ENCODE assay signal across 22 cellular contexts in the genomic region with DNA sequence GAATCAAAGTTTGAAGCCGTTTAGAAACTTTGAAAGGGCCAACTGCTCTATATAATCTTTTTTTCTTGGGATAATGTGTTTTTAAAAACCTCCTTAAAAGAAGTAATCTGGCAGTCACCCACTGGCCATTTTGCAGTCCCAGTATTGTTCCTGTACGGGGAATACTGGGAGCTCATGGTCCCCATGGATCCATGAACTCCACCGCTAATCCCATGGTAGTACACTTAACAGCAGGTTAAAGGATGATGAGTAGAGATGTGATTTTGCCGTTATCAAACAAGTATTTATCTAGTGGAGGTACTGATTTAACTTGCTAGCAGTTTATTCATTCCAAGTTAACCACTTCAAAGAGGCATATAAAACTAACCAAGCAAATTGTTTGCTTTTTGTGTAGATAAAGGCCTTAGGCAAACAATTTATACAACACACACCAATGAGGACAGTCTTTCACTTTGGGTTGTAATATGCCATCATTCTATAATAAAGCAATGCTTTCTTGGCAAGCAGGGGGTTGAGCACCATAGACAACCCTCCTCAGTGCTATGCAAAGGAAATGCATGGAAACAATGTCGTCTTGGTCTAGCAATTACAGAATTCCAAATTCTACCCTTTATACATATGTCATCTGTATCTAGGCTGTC. TPM values are rescaled to one million over a fixed set of nuclear protein-coding genes. Genes with fewer than 3 reads are reported as not detected.
DNase-seq lines count a peak whose midpoint lies in the region; ATAC-seq, FAIRE-seq and TF ChIP-seq lines count a peak whose summit lies in the region.
"Had no signal": no experiment of that assay in that cellular context is flagged by ENCODE, and none has a peak within 500 bp of the region (broad histone marks: within the 10 kb centered on the region; RNA-seq: fewer than 3 reads in every experiment).

No MANE protein-coding gene starts in this region.

- no peak overlapping the region for H2BK15ac ChIP-seq in mesenchymal stem cell (ENCODE audit: low read depth, poor library complexity, severe bottlenecking)

- H2AK5ac ChIP-seq in mesenchymal stem cell (ENCODE audit: low read length, severe bottlenecking): no peak overlapping the region

- no peak overlapping the region for H3K23ac ChIP-seq in mesenchymal stem cell (ENCODE audit: low read length in 2 of 2)

- in situ Hi-C loops in SK-MEL-5 (cut with HindIII; ENCODE audit: low pct_unique_long_range_greater_than_20kb, low sequenced_read_pairs): no loop called here

- H3K27me3 ChIP-seq in mesenchymal stem cell (ENCODE audit: control insufficient read depth in 1 of 2, insufficient read depth in 1 of 2, low read length in 2 of 2) (no peaks in the 10 kb centered on the region), MM.1S (replicated peaks; ENCODE audit: insufficient read depth, low read length) (no peaks in the 10 kb centered on the region), gastroesophageal sphincter (no peaks in the 10 kb centered on the region)
- H3K27me3 ChIP-seq: ovary had no signal

- H3K27ac ChIP-seq in A549 (peak overlapping the region; percentile 43 to 74; a peak in 5 of 6 replicates), mesenchymal stem cell (ENCODE audit: low read length, poor library complexity, severe bottlenecking) (no peak overlapping the region), MM.1S (ENCODE audit: low read length) (no peak overlapping the region), gastroesophageal sphincter (peak overlapping the region in 2 of 4 donors; percentile 18 to 38)
- H3K27ac ChIP-seq: C4-2B, HL-60 had no signal

- POLR2A ChIA-PET in A549 (lab: Yijun Ruan, JAX): no interaction called here

- no peak overlapping the region for H4K91ac ChIP-seq in mesenchymal stem cell (ENCODE audit: low read length)

- H2AFZ ChIP-seq in mesenchymal stem cell (ENCODE audit: low read depth, low read length) (no peak overlapping the region), MM.1S (ENCODE audit: low read length) (no peak overlapping the region)

- FAIRE-seq in A549 (lab: Jason Lieb, UNC): peak; percentile 13
- FAIRE-seq in HTR-8/SVneo (lab: Jason Lieb, UNC): peak; percentile 77
- FAIRE-seq: H1, urothelium cell line had no signal

- peak; percentile 60 to 67; a peak in 5 of 6 replicates for ATAC-seq in A549
- no peak for ATAC-seq in gastroesophageal sphincter
- ATAC-seq: naive thymus-derived CD8-positive, alpha-beta T cell; sciatic nerve had no signal

- no peak for TF ChIP-seq RAD21 in A549 (conservative IDR thresholded peaks at IDR 0.05 in 1 of 2, IDR thresholded peaks at IDR 0.05 in 1 of 2)

- no peak overlapping the region for H2BK120ac ChIP-seq in mesenchymal stem cell (ENCODE audit: low read depth, low read length)

- H3K9me2 ChIP-seq in MM.1S (replicated peaks; ENCODE audit: insufficient read depth, low read length): no peaks in the 10 kb centered on the region

- TF ChIP-seq EP300 in A549 (IDR thresholded peaks at IDR 0.05) (no peak; a peak in 1 of 5 replicates), gastroesophageal sphincter (IDR thresholded peaks at IDR 0.05) (no peak)

- peak overlapping the region; percentile 14; the same call in 1 of the 3 replicates for H3K4me3 ChIP-seq in A549
- H3K4me3 ChIP-seq in mesenchymal stem cell (ENCODE audit: insufficient read depth in 1 of 2, low read depth in 1 of 2, low read length in 2 of 2): peak overlapping the region in 1 of 2 experiments; percentile 43
- H3K4me3 ChIP-seq in MM.1S (ENCODE audit: low read length): no peak overlapping the region
- H3K4me3 ChIP-seq in gastroesophageal sphincter: no peak overlapping the region
- H3K4me3 ChIP-seq: ovary had no signal

- no peak for TF ChIP-seq POLR2A in A549 (IDR thresholded peaks at IDR 0.05; ENCODE audit: low read length)
- TF ChIP-seq POLR2A in gastroesophageal sphincter (IDR thresholded peaks at IDR 0.05): no peak

- H3K4ac ChIP-seq in mesenchymal stem cell (ENCODE audit: low read depth in 1 of 2, low read length in 2 of 2): no peak overlapping the region

- H3K9ac ChIP-seq in mesenchymal stem cell (ENCODE audit: low read length) (peak overlapping the region; percentile 66), MM.1S (ENCODE audit: low read length) (no peak overlapping the region)

- H3K4me1 ChIP-seq in A549 (peaks cover 89% of the 10 kb centered on the region), mesenchymal stem cell (ENCODE audit: control insufficient read depth, insufficient read depth, low read depth, low read length) (no peaks in the 10 kb centered on the region), MM.1S (ENCODE audit: low read length) (peaks cover 9% of the 10 kb centered on the region), gastroesophageal sphincter (peaks cover 0 to 58% (median 8%) of the 10 kb centered on the region in 3 donors)

- H2BK12ac ChIP-seq in mesenchymal stem cell (ENCODE audit: low read length in 2 of 2): no peak overlapping the region

- no peak overlapping the region for H2BK5ac ChIP-seq in mesenchymal stem cell (ENCODE audit: low read depth, low read length, poor library complexity, severe bottlenecking)

- 5% methylated on average over 5 of the region's 5 CpGs for whole genome bisulfite sequencing in A549 (ENCODE audit: missing lambda C conversion rate)
- WGBS in mesenchymal stem cell: 96% methylated on average over 3 of the region's 5 CpGs
- WGBS in gastroesophageal sphincter (ENCODE audit: low coverage in 1 of 2), 2 donors: 43 to 51% methylated on average over 5 of the region's 5 CpGs

- H3K9me3 ChIP-seq in A549 (no peaks in the 10 kb centered on the region), mesenchymal stem cell (ENCODE audit: control insufficient read depth, low read length) (no peaks in the 10 kb centered on the region), MM.1S (replicated peaks; ENCODE audit: insufficient read depth, low read length) (no peaks in the 10 kb centered on the region), gastroesophageal sphincter (no peaks in the 10 kb centered on the region)
- H3K9me3 ChIP-seq: ovary had no signal

- H3K36me3 ChIP-seq in mesenchymal stem cell (ENCODE audit: control insufficient read depth in 1 of 2, insufficient read depth in 2 of 2, low read depth in 1 of 2, low read length in 2 of 2) (peaks cover 0 to 80% of the 10 kb centered on the region in 2 experiments), MM.1S (replicated peaks; ENCODE audit: insufficient read depth, low read length) (no peaks in the 10 kb centered on the region), gastroesophageal sphincter (no peaks in the 10 kb centered on the region)
- H3K36me3 ChIP-seq: ovary had no signal

- no peaks in the 10 kb centered on the region for H4K20me1 ChIP-seq in MM.1S (ENCODE audit: insufficient read depth, low read length)

- H3K18ac ChIP-seq in mesenchymal stem cell (ENCODE audit: low read depth in 1 of 2, low read length in 2 of 2): no peak overlapping the region

- no peak for TF ChIP-seq CTCF in A549 (IDR thresholded peaks at IDR 0.05)
- TF ChIP-seq CTCF in MM.1S (IDR thresholded peaks at IDR 0.05; ENCODE audit: low read length): no peak
- TF ChIP-seq CTCF in gastroesophageal sphincter (IDR thresholded peaks at IDR 0.05): no peak

- peaks cover 11% of the 10 kb centered on the region for H3F3A ChIP-seq in MM.1S (ENCODE audit: insufficient read depth, low read length)

- H3K4me2 ChIP-seq in A549 (peak overlapping the region; percentile 97), mesenchymal stem cell (ENCODE audit: low read length, poor library complexity, severe bottlenecking) (no peak overlapping the region), MM.1S (ENCODE audit: low read depth, low read length) (no peak overlapping the region)

- no peak overlapping the region for H3K14ac ChIP-seq in mesenchymal stem cell (ENCODE audit: low read length in 2 of 2)

- H3K79me1 ChIP-seq in mesenchymal stem cell (replicated peaks; ENCODE audit: low read length, poor library complexity, severe bottlenecking): no peaks in the 10 kb centered on the region

- CTCF ChIA-PET in A549 (lab: Yijun Ruan, JAX): no interaction called here

- no peaks in the 10 kb centered on the region for H3K79me2 ChIP-seq in MM.1S (ENCODE audit: low read length)

- DNase-seq in A549 (ENCODE audit: low read depth in 1 of 2, low spot score in 1 of 2) (peak in 1 of 2 experiments; percentile 53), HTR-8/SVneo (ENCODE audit: insufficient read length, low spot score) (no peak), SK-MEL-5 (ENCODE audit: low read depth, low spot score) (peak; percentile 56), mesenchymal stem cell (no peak), MM.1S (no peak), cortex of kidney (lab: John Stamatoyannopoulos, UW) (no peak)
- DNase-seq in stimulated activated CD4-positive, alpha-beta T cell treated with anti-CD3 and anti-CD28 coated beads, Interleukin-12 subunit alpha, Interleukin-12 subunit beta, amount 100 ng/mL, for 4 hours: no peak
- DNase-seq: activated CD8-positive, alpha-beta memory T cell treated with anti-CD3 and anti-CD28 coated beads for 24 hours; activated T-cell treated with anti-CD3 and anti-CD28 coated beads, Interleukin-2, amount 50 U/mL, for 48 hours; endodermal cell; glutamatergic neuron; kidney glomerular epithelial cell; naive thymus-derived CD8-positive, alpha-beta T cell; OCI-M1; ovary had no signal

- H4K8ac ChIP-seq in mesenchymal stem cell (ENCODE audit: low read length): no peak overlapping the region

TF ChIP-seq in A549, 52 proteins besides CTCF, POLR2A, EP300 and RAD21:
- TF ChIP-seq CEBPB (IDR thresholded peaks at IDR 0.05) (peak in 1 of 2 experiments; percentile 40; a peak in 1 of 4 replicates), CBX8 (IDR thresholded peaks at IDR 0.05) (no peak), FOSB (CRISPR knock-in tag; IDR thresholded peaks at IDR 0.05) (no peak), JUN (IDR thresholded peaks at IDR 0.05) (peak; percentile 29 to 50; a peak in 2 of 5 replicates), JUNB (IDR thresholded peaks at IDR 0.05) (peak; percentile 41; the same call in 1 of the 2 replicates), GATA3 (IDR thresholded peaks at IDR 0.05; ENCODE audit: borderline replicate concordance) (peak; percentile 82), SMC3 (IDR thresholded peaks at IDR 0.05) (no peak)

RNA-seq across cellular contexts. Expression of a gene that starts 34.6 kb away (rescaled TPM):
- polyA plus RNA-seq in A549 (2011; rRNA removed) (0.14 and 0.26 TPM in 2 replicates), A549 (2017; fragmentation: RNase III; extraction: RNeasy Plus Mini Kit Qiagen cat#74134 plus additional on column Dnase treatment) (not detected in 3 replicates)
- polyA plus RNA-seq in A549 (2012; cell fraction: cytosol; rRNA removed): not detected in 2 replicates
- polyA plus RNA-seq in A549 (2012; cell fraction: nucleus; rRNA removed): not detected in 2 replicates
- polyA minus RNA-seq in A549 (2011; rRNA and poly(A)+ RNA removed): 1.3 and 4.1 TPM in 2 replicates
- 0.26 TPM in 1 of 2 replicates, not detected in the other for total RNA-seq in SK-MEL-5 (2014; rRNA removed; shearing (Covaris generic))
- polyA plus RNA-seq in SK-MEL-5 (2015; cell fraction: cytosol; rRNA removed): not detected in 2 replicates
- polyA plus RNA-seq in SK-MEL-5 (2015; cell fraction: nucleus; rRNA removed): 7.1 TPM in 1 of 2 replicates, not detected in the other
- polyA plus RNA-seq in mesenchymal stem cell (2013, experiment 1 of 2): not detected
- polyA plus RNA-seq in mesenchymal stem cell (2013, experiment 2 of 2): not detected
- total RNA-seq in gastroesophageal sphincter: 10 to 100 TPM in 1 of 4 donors, 1 to 10 TPM in 2, not detected in 1; 1.2 to 13.5 (median 5.4) TPM
- total RNA-seq: endodermal cell; H1; naive thymus-derived CD8-positive, alpha-beta T cell had no signal
- polyA plus RNA-seq: H1; IgD-negative memory B cell; naive thymus-derived CD8-positive, alpha-beta T cell had no signal

Comparison
In these comparisons a context has a peak if more than half of its experiments do, and no peak if none do; other contexts are left out.
1. H3K27ac ChIP-seq: peak in A549 (2 of 2); none in mesenchymal stem cell (single experiment) and MM.1S (single experiment).